Comparison of ENCODE assay signal across 1 cellular context in the genomic region with DNA sequence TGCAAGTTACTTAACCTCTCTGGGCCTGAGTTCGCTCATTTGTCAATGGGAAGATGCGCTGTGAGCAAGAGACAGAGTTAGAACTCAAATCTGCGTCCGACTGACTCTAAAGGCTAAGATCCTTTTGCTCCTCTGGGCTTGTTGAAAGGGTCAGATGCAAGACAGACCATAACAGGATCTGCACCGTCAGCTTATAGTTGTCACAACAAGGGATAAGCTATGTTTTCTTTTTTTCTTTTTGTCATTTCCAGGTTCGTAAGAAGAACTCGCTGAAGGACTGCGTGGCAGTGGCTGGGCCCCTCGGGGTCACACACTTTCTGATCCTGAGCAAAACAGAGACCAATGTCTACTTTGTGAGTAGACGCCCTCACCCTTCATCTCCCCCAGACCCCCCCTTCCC.
TF ChIP-seq lines count a peak whose summit lies in the region.

No MANE protein-coding gene starts in this region.

TF ChIP-seq in WTC11, 78 proteins besides CTCF, POLR2A, EP300 and RAD21 (continued from another document):
- TF ChIP-seq, protein P1, sequence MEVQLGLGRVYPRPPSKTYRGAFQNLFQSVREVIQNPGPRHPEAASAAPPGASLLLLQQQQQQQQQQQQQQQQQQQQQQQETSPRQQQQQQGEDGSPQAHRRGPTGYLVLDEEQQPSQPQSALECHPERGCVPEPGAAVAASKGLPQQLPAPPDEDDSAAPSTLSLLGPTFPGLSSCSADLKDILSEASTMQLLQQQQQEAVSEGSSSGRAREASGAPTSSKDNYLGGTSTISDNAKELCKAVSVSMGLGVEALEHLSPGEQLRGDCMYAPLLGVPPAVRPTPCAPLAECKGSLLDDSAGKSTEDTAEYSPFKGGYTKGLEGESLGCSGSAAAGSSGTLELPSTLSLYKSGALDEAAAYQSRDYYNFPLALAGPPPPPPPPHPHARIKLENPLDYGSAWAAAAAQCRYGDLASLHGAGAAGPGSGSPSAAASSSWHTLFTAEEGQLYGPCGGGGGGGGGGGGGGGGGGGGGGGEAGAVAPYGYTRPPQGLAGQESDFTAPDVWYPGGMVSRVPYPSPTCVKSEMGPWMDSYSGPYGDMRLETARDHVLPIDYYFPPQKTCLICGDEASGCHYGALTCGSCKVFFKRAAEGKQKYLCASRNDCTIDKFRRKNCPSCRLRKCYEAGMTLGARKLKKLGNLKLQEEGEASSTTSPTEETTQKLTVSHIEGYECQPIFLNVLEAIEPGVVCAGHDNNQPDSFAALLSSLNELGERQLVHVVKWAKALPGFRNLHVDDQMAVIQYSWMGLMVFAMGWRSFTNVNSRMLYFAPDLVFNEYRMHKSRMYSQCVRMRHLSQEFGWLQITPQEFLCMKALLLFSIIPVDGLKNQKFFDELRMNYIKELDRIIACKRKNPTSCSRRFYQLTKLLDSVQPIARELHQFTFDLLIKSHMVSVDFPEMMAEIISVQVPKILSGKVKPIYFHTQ (CRISPR knock-in tag; IDR thresholded peaks at IDR 0.05), result no peak
- no peak for TF ChIP-seq CREB1 (CRISPR knock-in tag; IDR thresholded peaks at IDR 0.05)
- no peak for TF ChIP-seq JAZF1 (CRISPR knock-in tag; IDR thresholded peaks at IDR 0.05)
- TF ChIP-seq, protein P2, sequence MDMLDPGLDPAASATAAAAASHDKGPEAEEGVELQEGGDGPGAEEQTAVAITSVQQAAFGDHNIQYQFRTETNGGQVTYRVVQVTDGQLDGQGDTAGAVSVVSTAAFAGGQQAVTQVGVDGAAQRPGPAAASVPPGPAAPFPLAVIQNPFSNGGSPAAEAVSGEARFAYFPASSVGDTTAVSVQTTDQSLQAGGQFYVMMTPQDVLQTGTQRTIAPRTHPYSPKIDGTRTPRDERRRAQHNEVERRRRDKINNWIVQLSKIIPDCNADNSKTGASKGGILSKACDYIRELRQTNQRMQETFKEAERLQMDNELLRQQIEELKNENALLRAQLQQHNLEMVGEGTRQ (CRISPR knock-in tag; IDR thresholded peaks at IDR 0.05), result no peak
- TF ChIP-seq ETV6 (CRISPR knock-in tag; IDR thresholded peaks at IDR 0.05), result no peak
- TF ChIP-seq, protein P3, sequence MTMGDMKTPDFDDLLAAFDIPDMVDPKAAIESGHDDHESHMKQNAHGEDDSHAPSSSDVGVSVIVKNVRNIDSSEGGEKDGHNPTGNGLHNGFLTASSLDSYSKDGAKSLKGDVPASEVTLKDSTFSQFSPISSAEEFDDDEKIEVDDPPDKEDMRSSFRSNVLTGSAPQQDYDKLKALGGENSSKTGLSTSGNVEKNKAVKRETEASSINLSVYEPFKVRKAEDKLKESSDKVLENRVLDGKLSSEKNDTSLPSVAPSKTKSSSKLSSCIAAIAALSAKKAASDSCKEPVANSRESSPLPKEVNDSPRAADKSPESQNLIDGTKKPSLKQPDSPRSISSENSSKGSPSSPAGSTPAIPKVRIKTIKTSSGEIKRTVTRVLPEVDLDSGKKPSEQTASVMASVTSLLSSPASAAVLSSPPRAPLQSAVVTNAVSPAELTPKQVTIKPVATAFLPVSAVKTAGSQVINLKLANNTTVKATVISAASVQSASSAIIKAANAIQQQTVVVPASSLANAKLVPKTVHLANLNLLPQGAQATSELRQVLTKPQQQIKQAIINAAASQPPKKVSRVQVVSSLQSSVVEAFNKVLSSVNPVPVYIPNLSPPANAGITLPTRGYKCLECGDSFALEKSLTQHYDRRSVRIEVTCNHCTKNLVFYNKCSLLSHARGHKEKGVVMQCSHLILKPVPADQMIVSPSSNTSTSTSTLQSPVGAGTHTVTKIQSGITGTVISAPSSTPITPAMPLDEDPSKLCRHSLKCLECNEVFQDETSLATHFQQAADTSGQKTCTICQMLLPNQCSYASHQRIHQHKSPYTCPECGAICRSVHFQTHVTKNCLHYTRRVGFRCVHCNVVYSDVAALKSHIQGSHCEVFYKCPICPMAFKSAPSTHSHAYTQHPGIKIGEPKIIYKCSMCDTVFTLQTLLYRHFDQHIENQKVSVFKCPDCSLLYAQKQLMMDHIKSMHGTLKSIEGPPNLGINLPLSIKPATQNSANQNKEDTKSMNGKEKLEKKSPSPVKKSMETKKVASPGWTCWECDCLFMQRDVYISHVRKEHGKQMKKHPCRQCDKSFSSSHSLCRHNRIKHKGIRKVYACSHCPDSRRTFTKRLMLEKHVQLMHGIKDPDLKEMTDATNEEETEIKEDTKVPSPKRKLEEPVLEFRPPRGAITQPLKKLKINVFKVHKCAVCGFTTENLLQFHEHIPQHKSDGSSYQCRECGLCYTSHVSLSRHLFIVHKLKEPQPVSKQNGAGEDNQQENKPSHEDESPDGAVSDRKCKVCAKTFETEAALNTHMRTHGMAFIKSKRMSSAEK (CRISPR knock-in tag; IDR thresholded peaks at IDR 0.05; ENCODE audit: borderline replicate concordance), result no peak
